In genomic region chr19:18396471-18397241, GRCh38 we compare ENCODE assay signal across 1 cellular context.
A peak's percentile ranks its signal among the peaks of the same experiment; 100 is the strongest.
TF ChIP-seq lines count a peak whose summit lies in the region.

No MANE protein-coding gene starts in this region.

TF ChIP-seq in HepG2, 621 proteins besides CTCF, POLR2A, EP300 and RAD21 (continued from another document and continues in another):
- TF ChIP-seq, protein P1, sequence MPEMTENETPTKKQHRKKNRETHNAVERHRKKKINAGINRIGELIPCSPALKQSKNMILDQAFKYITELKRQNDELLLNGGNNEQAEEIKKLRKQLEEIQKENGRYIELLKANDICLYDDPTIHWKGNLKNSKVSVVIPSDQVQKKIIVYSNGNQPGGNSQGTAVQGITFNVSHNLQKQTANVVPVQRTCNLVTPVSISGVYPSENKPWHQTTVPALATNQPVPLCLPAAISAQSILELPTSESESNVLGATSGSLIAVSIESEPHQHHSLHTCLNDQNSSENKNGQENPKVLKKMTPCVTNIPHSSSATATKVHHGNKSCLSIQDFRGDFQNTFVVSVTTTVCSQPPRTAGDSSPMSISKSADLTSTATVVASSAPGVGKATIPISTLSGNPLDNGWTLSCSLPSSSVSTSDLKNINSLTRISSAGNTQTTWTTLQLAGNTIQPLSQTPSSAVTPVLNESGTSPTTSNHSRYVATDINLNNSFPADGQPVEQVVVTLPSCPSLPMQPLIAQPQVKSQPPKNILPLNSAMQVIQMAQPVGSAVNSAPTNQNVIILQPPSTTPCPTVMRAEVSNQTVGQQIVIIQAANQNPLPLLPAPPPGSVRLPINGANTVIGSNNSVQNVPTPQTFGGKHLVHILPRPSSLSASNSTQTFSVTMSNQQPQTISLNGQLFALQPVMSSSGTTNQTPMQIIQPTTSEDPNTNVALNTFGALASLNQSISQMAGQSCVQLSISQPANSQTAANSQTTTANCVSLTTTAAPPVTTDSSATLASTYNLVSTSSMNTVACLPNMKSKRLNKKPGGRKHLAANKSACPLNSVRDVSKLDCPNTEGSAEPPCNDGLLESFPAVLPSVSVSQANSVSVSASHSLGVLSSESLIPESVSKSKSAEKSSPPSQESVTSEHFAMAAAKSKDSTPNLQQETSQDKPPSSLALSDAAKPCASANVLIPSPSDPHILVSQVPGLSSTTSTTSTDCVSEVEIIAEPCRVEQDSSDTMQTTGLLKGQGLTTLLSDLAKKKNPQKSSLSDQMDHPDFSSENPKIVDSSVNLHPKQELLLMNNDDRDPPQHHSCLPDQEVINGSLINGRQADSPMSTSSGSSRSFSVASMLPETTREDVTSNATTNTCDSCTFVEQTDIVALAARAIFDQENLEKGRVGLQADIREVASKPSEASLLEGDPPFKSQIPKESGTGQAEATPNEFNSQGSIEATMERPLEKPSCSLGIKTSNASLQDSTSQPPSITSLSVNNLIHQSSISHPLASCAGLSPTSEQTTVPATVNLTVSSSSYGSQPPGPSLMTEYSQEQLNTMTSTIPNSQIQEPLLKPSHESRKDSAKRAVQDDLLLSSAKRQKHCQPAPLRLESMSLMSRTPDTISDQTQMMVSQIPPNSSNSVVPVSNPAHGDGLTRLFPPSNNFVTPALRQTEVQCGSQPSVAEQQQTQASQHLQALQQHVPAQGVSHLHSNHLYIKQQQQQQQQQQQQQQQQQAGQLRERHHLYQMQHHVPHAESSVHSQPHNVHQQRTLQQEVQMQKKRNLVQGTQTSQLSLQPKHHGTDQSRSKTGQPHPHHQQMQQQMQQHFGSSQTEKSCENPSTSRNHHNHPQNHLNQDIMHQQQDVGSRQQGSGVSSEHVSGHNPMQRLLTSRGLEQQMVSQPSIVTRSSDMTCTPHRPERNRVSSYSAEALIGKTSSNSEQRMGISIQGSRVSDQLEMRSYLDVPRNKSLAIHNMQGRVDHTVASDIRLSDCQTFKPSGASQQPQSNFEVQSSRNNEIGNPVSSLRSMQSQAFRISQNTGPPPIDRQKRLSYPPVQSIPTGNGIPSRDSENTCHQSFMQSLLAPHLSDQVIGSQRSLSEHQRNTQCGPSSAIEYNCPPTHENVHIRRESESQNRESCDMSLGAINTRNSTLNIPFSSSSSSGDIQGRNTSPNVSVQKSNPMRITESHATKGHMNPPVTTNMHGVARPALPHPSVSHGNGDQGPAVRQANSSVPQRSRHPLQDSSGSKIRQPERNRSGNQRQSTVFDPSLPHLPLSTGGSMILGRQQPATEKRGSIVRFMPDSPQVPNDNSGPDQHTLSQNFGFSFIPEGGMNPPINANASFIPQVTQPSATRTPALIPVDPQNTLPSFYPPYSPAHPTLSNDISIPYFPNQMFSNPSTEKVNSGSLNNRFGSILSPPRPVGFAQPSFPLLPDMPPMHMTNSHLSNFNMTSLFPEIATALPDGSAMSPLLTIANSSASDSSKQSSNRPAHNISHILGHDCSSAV (CRISPR knock-in tag; IDR thresholded peaks at IDR 0.05; ENCODE audit: borderline replicate concordance) = no peak
- TF ChIP-seq ARNT2 (CRISPR knock-in tag; IDR thresholded peaks at IDR 0.05; ENCODE audit: low read depth) = no peak
- no peak for TF ChIP-seq ZNF335 (CRISPR knock-in tag; IDR thresholded peaks at IDR 0.05)
- 0 out of 2 replicates have a peak, but pooled peaks have one; percentile 59 for TF ChIP-seq ZNF318 (CRISPR knock-in tag; IDR thresholded peaks at IDR 0.05)
- no peak for TF ChIP-seq REL (CRISPR knock-in tag; conservative IDR thresholded peaks at IDR 0.05)
- TF ChIP-seq, protein P2, sequence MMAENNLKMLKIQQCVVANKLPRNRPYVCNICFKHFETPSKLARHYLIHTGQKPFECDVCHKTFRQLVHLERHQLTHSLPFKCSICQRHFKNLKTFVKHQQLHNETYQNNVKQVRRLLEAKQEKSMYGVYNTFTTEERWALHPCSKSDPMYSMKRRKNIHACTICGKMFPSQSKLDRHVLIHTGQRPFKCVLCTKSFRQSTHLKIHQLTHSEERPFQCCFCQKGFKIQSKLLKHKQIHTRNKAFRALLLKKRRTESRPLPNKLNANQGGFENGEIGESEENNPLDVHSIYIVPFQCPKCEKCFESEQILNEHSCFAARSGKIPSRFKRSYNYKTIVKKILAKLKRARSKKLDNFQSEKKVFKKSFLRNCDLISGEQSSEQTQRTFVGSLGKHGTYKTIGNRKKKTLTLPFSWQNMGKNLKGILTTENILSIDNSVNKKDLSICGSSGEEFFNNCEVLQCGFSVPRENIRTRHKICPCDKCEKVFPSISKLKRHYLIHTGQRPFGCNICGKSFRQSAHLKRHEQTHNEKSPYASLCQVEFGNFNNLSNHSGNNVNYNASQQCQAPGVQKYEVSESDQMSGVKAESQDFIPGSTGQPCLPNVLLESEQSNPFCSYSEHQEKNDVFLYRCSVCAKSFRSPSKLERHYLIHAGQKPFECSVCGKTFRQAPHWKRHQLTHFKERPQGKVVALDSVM (CRISPR knock-in tag; IDR thresholded peaks at IDR 0.05) = 0 out of 2 replicates have a peak, but pooled peaks have one; percentile 46
- TF ChIP-seq XRCC5 (optimal IDR thresholded peaks at IDR 0.05; ENCODE audit: low read length) = no peak
- TF ChIP-seq TMF1 (CRISPR knock-in tag; IDR thresholded peaks at IDR 0.05; ENCODE audit: low read depth) = peak; percentile 80
- no peak for TF ChIP-seq PPARG (CRISPR knock-in tag; conservative IDR thresholded peaks at IDR 0.05)
- TF ChIP-seq ZNF317 (CRISPR knock-in tag; IDR thresholded peaks at IDR 0.05) = no peak
- TF ChIP-seq, protein P3, sequence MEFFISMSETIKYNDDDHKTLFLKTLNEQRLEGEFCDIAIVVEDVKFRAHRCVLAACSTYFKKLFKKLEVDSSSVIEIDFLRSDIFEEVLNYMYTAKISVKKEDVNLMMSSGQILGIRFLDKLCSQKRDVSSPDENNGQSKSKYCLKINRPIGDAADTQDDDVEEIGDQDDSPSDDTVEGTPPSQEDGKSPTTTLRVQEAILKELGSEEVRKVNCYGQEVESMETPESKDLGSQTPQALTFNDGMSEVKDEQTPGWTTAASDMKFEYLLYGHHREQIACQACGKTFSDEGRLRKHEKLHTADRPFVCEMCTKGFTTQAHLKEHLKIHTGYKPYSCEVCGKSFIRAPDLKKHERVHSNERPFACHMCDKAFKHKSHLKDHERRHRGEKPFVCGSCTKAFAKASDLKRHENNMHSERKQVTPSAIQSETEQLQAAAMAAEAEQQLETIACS (CRISPR knock-in tag; IDR thresholded peaks at IDR 0.05) = no peak
- no peak; the same call in 1 of the 2 replicates for TF ChIP-seq ZFY (CRISPR knock-in tag; IDR thresholded peaks at IDR 0.05)
- no peak for TF ChIP-seq SMC3 (IDR thresholded peaks at IDR 0.05; ENCODE audit: low read length)
- TF ChIP-seq PHF5A (CRISPR knock-in tag; IDR thresholded peaks at IDR 0.05; ENCODE audit: low read depth, unreplicated experiment) = no peak
- TF ChIP-seq POLR2AphosphoS2 (IDR thresholded peaks at IDR 0.05; ENCODE audit: low read depth, low read length) = no peak
- TF ChIP-seq MYC (CRISPR knock-in tag; IDR thresholded peaks at IDR 0.05; ENCODE audit: borderline replicate concordance) = peak; percentile 71; the same call in 1 of the 2 replicates
- no peak for TF ChIP-seq ZNF615 (CRISPR knock-in tag; IDR thresholded peaks at IDR 0.05; ENCODE audit: borderline replicate concordance)
- no peak for TF ChIP-seq ZNF282 (IDR thresholded peaks at IDR 0.05; ENCODE audit: partially characterized antibody)
- TF ChIP-seq ZNF180 (CRISPR knock-in tag; IDR thresholded peaks at IDR 0.05; ENCODE audit: borderline replicate concordance, low read depth) = no peak
- TF ChIP-seq ATF5 (CRISPR knock-in tag; IDR thresholded peaks at IDR 0.05; ENCODE audit: low read depth) = no peak
- no peak for TF ChIP-seq NFRKB (IDR thresholded peaks at IDR 0.05)
- no peak for TF ChIP-seq CHCHD3 (CRISPR knock-in tag; IDR thresholded peaks at IDR 0.05)
- no peak; the same call in 1 of the 2 replicates for TF ChIP-seq ZMYM2 (CRISPR knock-in tag; IDR thresholded peaks at IDR 0.05)
- TF ChIP-seq HNRNPLL (IDR thresholded peaks at IDR 0.05; ENCODE audit: low read depth, low read length, poor library complexity, severe bottlenecking) = peak; percentile 22
- no peak for TF ChIP-seq MED8 (CRISPR knock-in tag; IDR thresholded peaks at IDR 0.05; ENCODE audit: insufficient replicate concordance)
- TF ChIP-seq HES4 (CRISPR knock-in tag; IDR thresholded peaks at IDR 0.05; ENCODE audit: borderline replicate concordance) = no peak
- no peak for TF ChIP-seq POLR2G (IDR thresholded peaks at IDR 0.05; ENCODE audit: low read depth, low read length)
- TF ChIP-seq ZNF567 (CRISPR knock-in tag; IDR thresholded peaks at IDR 0.05; ENCODE audit: borderline replicate concordance) = 0 out of 2 replicates have a peak, but pooled peaks have one; percentile 36
- no peak for TF ChIP-seq MTF2 (CRISPR knock-in tag; IDR thresholded peaks at IDR 0.05; ENCODE audit: borderline replicate concordance)
- TF ChIP-seq GMEB1 (CRISPR knock-in tag; IDR thresholded peaks at IDR 0.05; ENCODE audit: borderline replicate concordance) = no peak
- TF ChIP-seq MAFG (CRISPR knock-in tag; IDR thresholded peaks at IDR 0.05) = no peak
- no peak for TF ChIP-seq RAD51 (IDR thresholded peaks at IDR 0.05; ENCODE audit: borderline replicate concordance)
- TF ChIP-seq, protein P4, sequence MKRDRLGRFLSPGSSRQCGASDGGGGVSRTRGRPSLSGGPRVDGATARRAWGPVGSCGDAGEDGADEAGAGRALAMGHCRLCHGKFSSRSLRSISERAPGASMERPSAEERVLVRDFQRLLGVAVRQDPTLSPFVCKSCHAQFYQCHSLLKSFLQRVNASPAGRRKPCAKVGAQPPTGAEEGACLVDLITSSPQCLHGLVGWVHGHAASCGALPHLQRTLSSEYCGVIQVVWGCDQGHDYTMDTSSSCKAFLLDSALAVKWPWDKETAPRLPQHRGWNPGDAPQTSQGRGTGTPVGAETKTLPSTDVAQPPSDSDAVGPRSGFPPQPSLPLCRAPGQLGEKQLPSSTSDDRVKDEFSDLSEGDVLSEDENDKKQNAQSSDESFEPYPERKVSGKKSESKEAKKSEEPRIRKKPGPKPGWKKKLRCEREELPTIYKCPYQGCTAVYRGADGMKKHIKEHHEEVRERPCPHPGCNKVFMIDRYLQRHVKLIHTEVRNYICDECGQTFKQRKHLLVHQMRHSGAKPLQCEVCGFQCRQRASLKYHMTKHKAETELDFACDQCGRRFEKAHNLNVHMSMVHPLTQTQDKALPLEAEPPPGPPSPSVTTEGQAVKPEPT (CRISPR knock-in tag; IDR thresholded peaks at IDR 0.05; ENCODE audit: low read depth) = peak; percentile 76; the same call in 1 of the 2 replicates
- TF ChIP-seq TP53 (CRISPR knock-in tag; conservative IDR thresholded peaks at IDR 0.05) = no peak
